ENCODE assay signal across 13 cellular contexts in genomic region chr16:1688807-1689560, GRCh38. TPM values are rescaled to one million over a fixed set of nuclear protein-coding genes. Genes with fewer than 3 reads are reported as not detected.
A peak's percentile ranks its signal among the peaks of the same experiment; 100 is the strongest.
DNase-seq lines count a peak whose midpoint lies in the region; ATAC-seq, FAIRE-seq and TF ChIP-seq lines count a peak whose summit lies in the region.
"Had no signal": no experiment of that assay in that cellular context is flagged by ENCODE, and none has a peak within 500 bp of the region (broad histone marks: within the 10 kb centered on the region; RNA-seq: fewer than 3 reads in every experiment).

No MANE protein-coding gene starts in this region.

- 15 to 29% methylated on average over 10 of the region's 10 CpGs for WGBS in aorta, 2 donors

- intact Hi-C loops in Right ventricle myocardium inferior (cut with DNase I) (no loop called here), cardiac septum (cut with DNase I) (no loop called here), aorta (cut with DNase I) (no loop called here)

- H3K9me3 ChIP-seq in aorta (ENCODE audit: control insufficient read depth, low read length): no peaks in the 10 kb centered on the region

- no peak for FAIRE-seq in bronchial epithelial cell (lab: Jason Lieb, UNC)

- H3K4me3 ChIP-seq in bronchial epithelial cell (ENCODE audit: low read depth, low read length) (no peak overlapping the region), aorta (ENCODE audit: low read length in 2 of 2) (no peak overlapping the region)

- H3K4me1 ChIP-seq in aorta (ENCODE audit: control insufficient read depth in 1 of 2, insufficient read depth in 2 of 2, low read length in 2 of 2): no peaks in the 10 kb centered on the region

- H3K27me3 ChIP-seq in bronchial epithelial cell (ENCODE audit: control insufficient read depth, insufficient read depth, low read length) (no peaks in the 10 kb centered on the region), aorta (ENCODE audit: control insufficient read depth in 1 of 2, insufficient read depth in 2 of 2, low read length in 1 of 2) (no peaks in the 10 kb centered on the region)

- DNase-seq in Right ventricle myocardium inferior (ENCODE audit: missing footprints): no peak
- no peak for DNase-seq in cardiac septum (ENCODE audit: low spot score)
- DNase-seq in bronchial epithelial cell (ENCODE audit: low read depth): peak; percentile 94
- DNase-seq in left lobe of liver (ENCODE audit: low spot score): no peak
- peak in 1 of 2 donors; percentile 63 for DNase-seq in aorta
- DNase-seq in stimulated activated CD4-positive, alpha-beta T cell treated with anti-CD3 and anti-CD28 coated beads, Interleukin-1b, Interleukin-23, amount 100 ng/mL, for 48 hours: no peak
- DNase-seq in activated CD4-positive, alpha-beta T cell treated with anti-CD3 and anti-CD28 coated beads, Interleukin-2, amount 50 U/mL, for 1 hour: no peak
- DNase-seq: naive thymus-derived CD4-positive, alpha-beta T cell; NCI-H510A; stimulated activated CD4-positive, alpha-beta T cell treated with anti-CD3 and anti-CD28 coated beads, Interleukin-15, amount 100 ng/mL, for 24 hours; stimulated activated naive CD4-positive, alpha-beta T cell; T-helper 17 cell had no signal

- H3K36me3 ChIP-seq in bronchial epithelial cell (ENCODE audit: control insufficient read depth, insufficient read depth, low read length): peaks cover 24% of the 10 kb centered on the region
- no peaks in the 10 kb centered on the region for H3K36me3 ChIP-seq in aorta (ENCODE audit: control insufficient read depth in 1 of 2, insufficient read depth in 2 of 2, low read length in 1 of 2)

- TF ChIP-seq CTCF in bronchial epithelial cell (IDR thresholded peaks at IDR 0.05; ENCODE audit: insufficient read depth, low read length, severe bottlenecking): no peak

- ATAC-seq in Right ventricle myocardium inferior (peak; percentile 60), left lobe of liver (peak; percentile 82), aorta (ENCODE audit: low FRiP score) (no peak), GM19395 (IDR thresholded peaks at IDR 0.05; ENCODE audit: unreplicated experiment) (no peak)
- ATAC-seq: naive thymus-derived CD4-positive, alpha-beta T cell; T-helper 17 cell had no signal

- H3K27ac ChIP-seq in aorta (ENCODE audit: low read depth in 1 of 2, low read length in 2 of 2): peak overlapping the region; percentile 59 to 78

RNA-seq across cellular contexts. Expression of gene JPT2, which starts 10.9 kb away (rescaled TPM):
- total RNA-seq in Right ventricle myocardium inferior: 41.5 TPM
- total RNA-seq in cardiac septum: 26.2 TPM
- 55.0 and 59.2 TPM in 2 replicates for total RNA-seq in bronchial epithelial cell
- total RNA-seq in left lobe of liver: 33.1 TPM
- total RNA-seq in aorta: 10 to 100 TPM; 28.3 to 30.8 TPM
- 10 to 100 TPM; 14.2 to 15.7 TPM for polyA plus RNA-seq in aorta

RNA-seq across cellular contexts. Expression of gene MAPK8IP3, which starts 17.0 kb away (rescaled TPM):
- 66.4 TPM for total RNA-seq in Right ventricle myocardium inferior
- total RNA-seq in cardiac septum: 71.4 TPM
- 24.5 and 28.7 TPM in 2 replicates for total RNA-seq in bronchial epithelial cell
- 30.6 TPM for total RNA-seq in left lobe of liver
- 100 to 1,000 TPM in 1 of 2 donors, 10 to 100 TPM in 1; 69.0 to 122 TPM for total RNA-seq in aorta
- polyA plus RNA-seq in aorta: 10 to 100 TPM; 20.8 to 99.3 TPM

Comparison
In these comparisons a context has a peak if more than half of its experiments do, and no peak if none do; other contexts are left out.
1. ATAC-seq: peak in Right ventricle myocardium inferior (single experiment) and left lobe of liver (single experiment); none in aorta (single experiment) and GM19395 (single experiment).